15 cellular contexts compared by ENCODE assay signal in genomic region chr5:78782728-78783127, GRCh38.
DNase-seq lines count a peak whose midpoint lies in the region; ATAC-seq, FAIRE-seq and TF ChIP-seq lines count a peak whose summit lies in the region.
"Had no signal": no experiment of that assay in that cellular context is flagged by ENCODE, and none has a peak within 500 bp of the region (broad histone marks: within the 10 kb centered on the region; RNA-seq: fewer than 3 reads in every experiment).

No MANE protein-coding gene starts in this region.

- no peak for TF ChIP-seq POLR2A in GM12891 (IDR thresholded peaks at IDR 0.05; ENCODE audit: low read depth, low read length)

- ATAC-seq in foreskin keratinocyte (no peak), HG02571 (IDR thresholded peaks at IDR 0.05; ENCODE audit: unreplicated experiment) (no peak)
- no peak for ATAC-seq in effector memory CD8-positive, alpha-beta T cell (replicated peaks)

- H3K27ac ChIP-seq in SJCRH30 (peak overlapping the region; percentile 60), foreskin keratinocyte (peak overlapping the region; percentile 10)
- H3K27ac ChIP-seq: BLaER1 treated with 17β-estradiol and CSF1 and Interleukin-3, amounts not matched to agents 10 nM and 100 nM had no signal

- H3K27ac Mint-ChIP-seq in effector memory CD8-positive, alpha-beta T cell, result peak overlapping the region in 1 of 2 donors; percentile 30
- H3K27ac Mint-ChIP-seq: H9 had no signal

- H3K36me3 ChIP-seq in SJCRH30, result no peaks in the 10 kb centered on the region

- TF ChIP-seq CTCF in foreskin keratinocyte (conservative IDR thresholded peaks at IDR 0.05), result no peak

- H3K9me3 Mint-ChIP-seq in effector memory CD8-positive, alpha-beta T cell, result no peaks in the 10 kb centered on the region
- H3K9me3 Mint-ChIP-seq: H9 had no signal

- H3K4me1 ChIP-seq in SJCRH30 (peaks cover 48% of the 10 kb centered on the region), foreskin keratinocyte (peaks cover 19% of the 10 kb centered on the region)
- H3K4me1 ChIP-seq: BLaER1 treated with 17β-estradiol and CSF1 and Interleukin-3, amounts not matched to agents 10 nM and 100 nM had no signal

- H3K4me1 Mint-ChIP-seq in effector memory CD8-positive, alpha-beta T cell (ENCODE audit: low read depth in 2 of 2), result peaks cover 2 to 10% of the 10 kb centered on the region in 2 donors
- H3K4me1 Mint-ChIP-seq: CD4-positive, CD25-positive, alpha-beta regulatory T cell had no signal

- DNase-seq in GM12891 (ENCODE audit: insufficient read length, low spot score) (no peak), SJCRH30 (no peak), foreskin keratinocyte (no peak), HPDE6-E6E7 (ENCODE audit: extremely low spot score) (no peak)
- DNase-seq in stimulated activated CD4-positive, alpha-beta T cell treated with anti-CD3 and anti-CD28 coated beads, Interleukin-4, amount 100 ng/mL, for 1 hour, result no peak
- no peak for DNase-seq in effector memory CD8-positive, alpha-beta T cell
- DNase-seq: 8988T; CD4-positive, CD25-positive, alpha-beta regulatory T cell; CD8-positive, alpha-beta memory T cell; COR-L47; GOT3; H9 had no signal

- H3K36me3 Mint-ChIP-seq in effector memory CD8-positive, alpha-beta T cell (ENCODE audit: insufficient read depth), result no peaks in the 10 kb centered on the region

- no peak overlapping the region for H3K4me3 ChIP-seq in SJCRH30
- H3K4me3 ChIP-seq: BLaER1 treated with 17β-estradiol and CSF1 and Interleukin-3, amounts not matched to agents 10 nM and 100 nM had no signal

- FAIRE-seq in GM12891 (lab: Jason Lieb, UNC), result no peak
- FAIRE-seq: G401.6 had no signal

- H3K9me3 ChIP-seq in SJCRH30 (replicated peaks), result no peaks in the 10 kb centered on the region

- no peak overlapping the region for H3K4me3 Mint-ChIP-seq in effector memory CD8-positive, alpha-beta T cell
- H3K4me3 Mint-ChIP-seq: CD4-positive, CD25-positive, alpha-beta regulatory T cell; H9 had no signal

- H3K27me3 ChIP-seq in SJCRH30 (no peaks in the 10 kb centered on the region), foreskin keratinocyte (no peaks in the 10 kb centered on the region)
- H3K27me3 ChIP-seq: BLaER1 treated with 17β-estradiol and CSF1 and Interleukin-3, amounts not matched to agents 10 nM and 100 nM had no signal

- no peaks in the 10 kb centered on the region for H3K27me3 Mint-ChIP-seq in effector memory CD8-positive, alpha-beta T cell
- H3K27me3 Mint-ChIP-seq: CD4-positive, CD25-positive, alpha-beta regulatory T cell; CD8-positive, alpha-beta memory T cell had no signal

TF ChIP-seq in GM12891, 5 proteins besides CTCF, POLR2A, EP300 and RAD21:
- no peak for TF ChIP-seq POU2F2 (IDR thresholded peaks at IDR 0.05; ENCODE audit: low read depth, low read length)
- TF ChIP-seq PAX5 (IDR thresholded peaks at IDR 0.05; ENCODE audit: insufficient read depth, low read length, severe bottlenecking), result no peak
- TF ChIP-seq POLR2AphosphoS5 (IDR thresholded peaks at IDR 0.05; ENCODE audit: low read depth, low read length), result no peak
- no peak for TF ChIP-seq TAF1 (IDR thresholded peaks at IDR 0.05; ENCODE audit: low read depth, low read length)
- peak; percentile 62 for TF ChIP-seq SPI1 (IDR thresholded peaks at IDR 0.05; ENCODE audit: low read depth, low read length)
